In genomic region chr13:85486663-85487062, GRCh38 we compare ENCODE assay signal across 15 cellular contexts.
DNase-seq lines count a peak whose midpoint lies in the region; ATAC-seq, FAIRE-seq and TF ChIP-seq lines count a peak whose summit lies in the region.
"Had no signal": no experiment of that assay in that cellular context is flagged by ENCODE, and none has a peak within 500 bp of the region (broad histone marks: within the 10 kb centered on the region; RNA-seq: fewer than 3 reads in every experiment).

No MANE protein-coding gene starts in this region.

- H3K9me3 ChIP-seq in IMR-90 (ENCODE audit: control insufficient read depth, insufficient read depth, low read length) = no peaks in the 10 kb centered on the region
- no peaks in the 10 kb centered on the region for H3K9me3 ChIP-seq in keratinocyte (ENCODE audit: control insufficient read depth, low read depth, low read length)
- H3K9me3 ChIP-seq in smooth muscle cell (replicated peaks; ENCODE audit: low read depth) = no peaks in the 10 kb centered on the region

- no peak for FAIRE-seq in keratinocyte (lab: Jason Lieb, UNC)
- FAIRE-seq: H54, HepG2, HTR-8/SVneo had no signal

- H3K4me1 ChIP-seq in IMR-90 (ENCODE audit: control insufficient read depth, insufficient read depth, low read length) (0 out of 2 replicates have a peak, but pooled peaks cover under 1% of the 10 kb centered on the region), keratinocyte (ENCODE audit: control insufficient read depth, extremely low read depth, insufficient read depth, low read length) (no peaks in the 10 kb centered on the region), smooth muscle cell (ENCODE audit: low read depth) (no peaks in the 10 kb centered on the region)

- no peak overlapping the region for H3K56ac ChIP-seq in IMR-90 (ENCODE audit: extremely low read depth, insufficient read depth, low read length)

- no peak overlapping the region for H3K14ac ChIP-seq in IMR-90 (replicated peaks; ENCODE audit: low read depth, low read length)

- intact Hi-C loops in IMR-90 (cut with micrococcal nuclease) = no loop called here
- intact Hi-C loops in activated naive CD4-positive, alpha-beta T cell treated with anti-CD3 and anti-CD28 coated beads for 36 hours (cut with micrococcal nuclease) = no loop called here

- no peak overlapping the region for H3K4ac ChIP-seq in IMR-90 (ENCODE audit: low read depth, low read length)

- no peaks in the 10 kb centered on the region for H3K9me1 ChIP-seq in IMR-90 (ENCODE audit: insufficient read depth, low read length)
- no peaks in the 10 kb centered on the region for H3K9me1 ChIP-seq in keratinocyte (ENCODE audit: control insufficient read depth, extremely low read depth, insufficient read depth, low read length)

- H3K4me3 Mint-ChIP-seq in activated naive CD4-positive, alpha-beta T cell treated with anti-CD3 and anti-CD28 coated beads for 36 hours = no peak overlapping the region
- H3K4me3 Mint-ChIP-seq: CD4-positive, CD25-positive, alpha-beta regulatory T cell had no signal

- no peak overlapping the region for H3K18ac ChIP-seq in IMR-90 (ENCODE audit: low read depth, low read length)

- no peak overlapping the region for H4K91ac ChIP-seq in IMR-90 (ENCODE audit: insufficient read depth, low read depth, low read length)

- no peak overlapping the region for H4K8ac ChIP-seq in IMR-90 (ENCODE audit: low read depth in 2 of 2, low read length in 2 of 2)

- no peak overlapping the region for H2AK5ac ChIP-seq in IMR-90 (ENCODE audit: low read depth, low read length)

- no peaks in the 10 kb centered on the region for H3K79me1 ChIP-seq in IMR-90 (ENCODE audit: low read depth in 1 of 2, low read length in 2 of 2)

- H3K27me3 ChIP-seq in IMR-90 (ENCODE audit: control insufficient read depth, insufficient read depth, low read length) (no peaks in the 10 kb centered on the region), keratinocyte (ENCODE audit: control insufficient read depth, extremely low read depth, insufficient read depth, low read length) (no peaks in the 10 kb centered on the region), smooth muscle cell (ENCODE audit: low read depth) (no peaks in the 10 kb centered on the region)
- H3K27me3 ChIP-seq: BLaER1 treated with 17β-estradiol and CSF1 and Interleukin-3, amounts not matched to agents 10 nM and 100 nM had no signal

- no TSS peak for BruUV-seq in IMR-90 (replicated peaks; lab: Mats Ljungman, UMichigan)

- H3K23ac ChIP-seq in IMR-90 (ENCODE audit: low read depth, low read length) = no peak overlapping the region

- H3K4me1 Mint-ChIP-seq in activated naive CD4-positive, alpha-beta T cell treated with anti-CD3 and anti-CD28 coated beads for 36 hours (ENCODE audit: low read depth) = no peaks in the 10 kb centered on the region
- H3K4me1 Mint-ChIP-seq: CD4-positive, CD25-positive, alpha-beta regulatory T cell had no signal

- H3K4me2 ChIP-seq in IMR-90 (ENCODE audit: low read depth, low read length) = no peak overlapping the region
- H3K4me2 ChIP-seq in keratinocyte (ENCODE audit: control insufficient read depth, extremely low read depth, insufficient read depth, low read depth, low read length) = no peak overlapping the region
- H3K4me2 ChIP-seq in smooth muscle cell = no peak overlapping the region
- H3K4me2 ChIP-seq: BLaER1 treated with 17β-estradiol and CSF1 and Interleukin-3, amounts not matched to agents 10 nM and 100 nM had no signal

- H2BK120ac ChIP-seq in IMR-90 (ENCODE audit: low read depth, low read length) = no peak overlapping the region

- in situ Hi-C loops in IMR-90 (cut with MboI; ENCODE audit: low sequenced_read_pairs) = no loop called here

- TF ChIP-seq CTCF in IMR-90 (conservative IDR thresholded peaks at IDR 0.05; ENCODE audit: low read depth, low read length) (no peak), keratinocyte (optimal IDR thresholded peaks at IDR 0.05 in 1 of 3, IDR thresholded peaks at IDR 0.05 in 1 of 3, conservative IDR thresholded peaks at IDR 0.05 in 1 of 3; ENCODE audit: extremely low read depth in 1 of 3, insufficient read depth in 2 of 3, low read length in 3 of 3) (no peak), smooth muscle cell (IDR thresholded peaks at IDR 0.05; ENCODE audit: borderline replicate concordance, insufficient read depth, poor library complexity, severe bottlenecking) (no peak)

- H2AFZ ChIP-seq in IMR-90 (replicated peaks; ENCODE audit: low read length, poor library complexity) (no peak overlapping the region), keratinocyte (ENCODE audit: control insufficient read depth, low read length) (peak overlapping the region; percentile 21), smooth muscle cell (ENCODE audit: low read depth) (peak overlapping the region; percentile 37)

- H3K27ac ChIP-seq in IMR-90 (ENCODE audit: insufficient read depth, low read length) (no peak overlapping the region), keratinocyte (ENCODE audit: control insufficient read depth, insufficient read depth, low read length) (no peak overlapping the region), smooth muscle cell (ENCODE audit: low read depth) (no peak overlapping the region)
- H3K27ac ChIP-seq: BLaER1 treated with 17β-estradiol and CSF1 and Interleukin-3, amounts not matched to agents 10 nM and 100 nM had no signal

- H2BK15ac ChIP-seq in IMR-90 (ENCODE audit: low read depth, low read length) = no peak overlapping the region

- H3K9ac ChIP-seq in IMR-90 (ENCODE audit: low read depth, low read length) (no peak overlapping the region), keratinocyte (ENCODE audit: control insufficient read depth, extremely low read depth, insufficient read depth, low read length) (no peak overlapping the region), smooth muscle cell (ENCODE audit: low read depth) (no peak overlapping the region)
- H3K9ac ChIP-seq: BLaER1 treated with 17β-estradiol and CSF1 and Interleukin-3, amounts not matched to agents 10 nM and 100 nM had no signal

- dilution Hi-C loops in IMR-90 (cut with HindIII; ENCODE audit: low sequenced_read_pairs, unreplicated experiment) = no loop called here
- dilution Hi-C loops in keratinocyte (cut with MboI; ENCODE audit: extremely low pct_ligation_motif_present, low sequenced_read_pairs) = no loop called here

- H2AK9ac ChIP-seq in IMR-90 (replicated peaks; ENCODE audit: low read depth, low read length, poor library complexity) = no peak overlapping the region

- H4K5ac ChIP-seq in IMR-90 (ENCODE audit: low read depth, low read length) = no peak overlapping the region

- H3K4me3 ChIP-seq in IMR-90 (ENCODE audit: insufficient read depth, low read depth, low read length) = no peak overlapping the region
- H3K4me3 ChIP-seq in keratinocyte (ENCODE audit: control insufficient read depth in 2 of 3, extremely low read depth in 1 of 3, insufficient read depth in 2 of 3, low read depth in 1 of 3, low read length in 3 of 3) = no peak overlapping the region
- no peak overlapping the region for H3K4me3 ChIP-seq in smooth muscle cell
- H3K4me3 ChIP-seq: BLaER1 treated with 17β-estradiol and CSF1 and Interleukin-3, amounts not matched to agents 10 nM and 100 nM had no signal

- H4K20me1 ChIP-seq in IMR-90 (ENCODE audit: insufficient read depth, low read length) = no peaks in the 10 kb centered on the region
- no peaks in the 10 kb centered on the region for H4K20me1 ChIP-seq in keratinocyte (ENCODE audit: control insufficient read depth, extremely low read depth, insufficient read depth, low read length)
- no peaks in the 10 kb centered on the region for H4K20me1 ChIP-seq in smooth muscle cell (ENCODE audit: low read depth)
- H4K20me1 ChIP-seq: BLaER1 treated with 17β-estradiol and CSF1 and Interleukin-3, amounts not matched to agents 10 nM and 100 nM had no signal

- H3K9me3 Mint-ChIP-seq in activated naive CD4-positive, alpha-beta T cell treated with anti-CD3 and anti-CD28 coated beads for 36 hours = no peaks in the 10 kb centered on the region

- H3K27me3 Mint-ChIP-seq in activated naive CD4-positive, alpha-beta T cell treated with anti-CD3 and anti-CD28 coated beads for 36 hours (ENCODE audit: low read depth) = no peaks in the 10 kb centered on the region
- H3K27me3 Mint-ChIP-seq: CD4-positive, CD25-positive, alpha-beta regulatory T cell had no signal

- no peak for DNase-seq in IMR-90
- peak; percentile 13 for DNase-seq in OCI-M1 (lab: John Stamatoyannopoulos, UW)
- no peak for DNase-seq in keratinocyte (ENCODE audit: low read depth, low spot score)
- DNase-seq in smooth muscle cell (lab: John Stamatoyannopoulos, UW; ENCODE audit: unreplicated experiment) = no peak
- DNase-seq in DMS53 treated with DMSO at 0.1 percent for 48 hours (lab: John Stamatoyannopoulos, UW; ENCODE audit: unreplicated experiment) = no peak
- DNase-seq in cortex of kidney (lab: John Stamatoyannopoulos, UW) = no peak
- DNase-seq in activated naive CD4-positive, alpha-beta T cell treated with anti-CD3 and anti-CD28 coated beads for 36 hours = no peak
- DNase-seq: ACHN; CD4-positive, CD25-positive, alpha-beta regulatory T cell; DMS53 had no signal

- H3K79me2 ChIP-seq in keratinocyte (ENCODE audit: control insufficient read depth, insufficient read depth, low read length) (no peaks in the 10 kb centered on the region), smooth muscle cell (ENCODE audit: low read depth) (no peaks in the 10 kb centered on the region)

- TF ChIP-seq RAD21 in IMR-90 (IDR thresholded peaks at IDR 0.05; ENCODE audit: low read length) = no peak

- no peaks in the 10 kb centered on the region for H3K36me3 Mint-ChIP-seq in activated naive CD4-positive, alpha-beta T cell treated with anti-CD3 and anti-CD28 coated beads for 36 hours (ENCODE audit: low read depth)
- H3K36me3 Mint-ChIP-seq: CD4-positive, CD25-positive, alpha-beta regulatory T cell had no signal

- CTCF ChIA-PET in IMR-90 (lab: Yijun Ruan, JAX) = no interaction called here
- CTCF ChIA-PET in activated naive CD4-positive, alpha-beta T cell treated with anti-CD3 and anti-CD28 coated beads for 36 hours (lab: Charles Lee) = no interaction called here

- H2BK5ac ChIP-seq in IMR-90 (ENCODE audit: low read depth, low read length, poor library complexity, severe bottlenecking) = no peak overlapping the region

- no peaks in the 10 kb centered on the region for H3F3A ChIP-seq in smooth muscle cell (ENCODE audit: low read depth)

- TF ChIP-seq POLR2A in IMR-90 (IDR thresholded peaks at IDR 0.05; ENCODE audit: low read depth, low read length) = no peak

- no peak overlapping the region for H2BK20ac ChIP-seq in IMR-90 (ENCODE audit: low read depth, low read length)

- POLR2A ChIA-PET in IMR-90 (lab: Charles Lee; ENCODE audit: unreplicated experiment) = no interaction called here

- peak; percentile 17; the same call in 1 of the 2 replicates for ATAC-seq in IMR-90 (ENCODE audit: low read depth)
- ATAC-seq: HCT116, HepG2 had no signal

- H3K27ac Mint-ChIP-seq in activated naive CD4-positive, alpha-beta T cell treated with anti-CD3 and anti-CD28 coated beads for 36 hours = no peak overlapping the region
- H3K27ac Mint-ChIP-seq: CD4-positive, CD25-positive, alpha-beta regulatory T cell had no signal

- no peaks in the 10 kb centered on the region for H3K36me3 ChIP-seq in IMR-90 (ENCODE audit: control insufficient read depth, insufficient read depth, low read length)
- H3K36me3 ChIP-seq in keratinocyte (ENCODE audit: control insufficient read depth in 2 of 2, extremely low read depth in 1 of 2, insufficient read depth in 2 of 2, low read length in 2 of 2) = no peaks in the 10 kb centered on the region
- no peaks in the 10 kb centered on the region for H3K36me3 ChIP-seq in smooth muscle cell (ENCODE audit: low read depth)
- H3K36me3 ChIP-seq: BLaER1 treated with 17β-estradiol and CSF1 and Interleukin-3, amounts not matched to agents 10 nM and 100 nM had no signal
